16 cellular contexts compared by ENCODE assay signal in the genomic region with DNA sequence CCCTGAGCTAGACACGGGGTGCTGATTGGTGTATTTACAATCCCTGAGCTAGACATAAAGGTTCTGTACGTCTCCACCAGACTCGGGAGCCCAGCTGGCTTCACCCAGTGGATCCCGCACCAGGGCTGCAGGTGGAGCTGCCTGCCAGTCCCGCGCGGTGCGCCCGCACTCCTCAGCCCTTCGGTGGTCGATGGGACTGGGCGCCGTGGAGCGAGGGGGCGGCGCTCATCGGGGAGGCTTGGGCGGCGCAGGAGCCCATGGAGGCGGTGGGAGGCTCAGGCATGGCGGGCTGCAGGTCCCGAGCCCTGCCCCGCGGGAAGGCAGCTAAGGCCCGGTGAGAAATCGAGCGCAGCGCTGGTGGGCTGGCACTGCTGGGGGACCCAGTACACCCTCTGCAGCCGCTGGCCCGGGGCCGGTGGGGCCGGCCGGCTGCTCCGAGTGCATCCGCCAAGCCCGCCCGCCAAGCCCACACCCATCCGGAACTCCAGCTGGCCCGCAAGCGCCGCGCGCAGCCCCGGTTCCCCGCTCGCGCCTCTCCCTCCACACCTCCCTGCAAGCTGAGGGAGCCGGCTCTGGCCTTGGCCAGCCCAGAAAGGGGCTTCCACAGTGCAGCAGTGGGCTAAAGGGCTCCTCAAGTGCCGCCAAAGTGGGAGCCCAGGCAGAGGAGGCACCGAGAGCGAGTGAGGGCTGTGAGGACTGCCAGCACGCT. TPM values are rescaled to one million over a fixed set of nuclear protein-coding genes. Genes with fewer than 3 reads are reported as not detected.
"Had no signal": no experiment of that assay in that cellular context is flagged by ENCODE, and none has a peak within 500 bp of the region (broad histone marks: within the 10 kb centered on the region; RNA-seq: fewer than 3 reads in every experiment).

No MANE protein-coding gene starts in this region.

RNA-seq across cellular contexts. Expression of gene WDR38, which starts 14.5 kb away (rescaled TPM):
- total RNA-seq: activated B cell treated with CpG ODN at 0.5 μM for 24 hours; activated CD4-positive, alpha-beta memory T cell treated with anti-CD3 and anti-CD28 coated beads for 36 hours; activated CD4-positive, alpha-beta T cell treated with anti-CD3 and anti-CD28 coated beads, Interleukin-2, amount 10 ng/mL, durations not matched to agents 24 days and 14 days; activated CD8-positive, alpha-beta memory T cell treated with anti-CD3 and anti-CD28 coated beads for 36 hours; activated CD8-positive, alpha-beta T cell treated with anti-CD3 and anti-CD28 coated beads for 36 hours; activated naive CD4-positive, alpha-beta T cell treated with anti-CD3 and anti-CD28 coated beads for 36 hours; activated naive CD4-positive, alpha-beta T cell treated with anti-CD3 and anti-CD28 coated beads, Interleukin-2, amount 50 U/mL, for 72 hours; activated naive CD8-positive, alpha-beta T cell treated with anti-CD3 and anti-CD28 coated beads, Interleukin-2, amount 10 ng/mL, durations not matched to agents 7 days and 5 days; activated T-cell treated with anti-CD3 and anti-CD28 coated beads, Interleukin-2, amount 50 U/mL, for 4 hours; activated T-cell treated with anti-CD3 and anti-CD28 coated beads, Interleukin-2, amount 50 U/mL, for 72 hours; activated T-helper 1 cell treated with anti-CD3 and anti-CD28 coated beads, Interleukin-12 subunit alpha, Interleukin-12 subunit beta, Interleukin-2, Interleukin-4 antibody, amounts not matched to agents 30 ng/mL and 10 ng/mL and 1 ng/mL, durations not matched to agents 14 hours and 24 hours and 36 hours; activated T-helper 17 cell treated with anti-CD3 and anti-CD28 coated beads, Interleukin-2, amount 50 U/mL, for 72 hours; ascending aorta; bronchial epithelial cell; cardiac muscle cell had no signal
- polyA plus RNA-seq: adipose tissue, cardiac muscle cell had no signal
